ENCODE assay signal across 36 cellular contexts in genomic region chr6:52061481-52061880, GRCh38. TPM values are rescaled to one million over a fixed set of nuclear protein-coding genes. Genes with fewer than 3 reads are reported as not detected.
"Had no signal": no experiment of that assay in that cellular context is flagged by ENCODE, and none has a peak within 500 bp of the region (broad histone marks: within the 10 kb centered on the region; RNA-seq: fewer than 3 reads in every experiment).

No MANE protein-coding gene starts in this region.

- H3K36me3 ChIP-seq: adrenal gland, brain microvascular endothelial cell, breast epithelium had no signal

- H3K4me3 ChIP-seq: adrenal gland, body of pancreas, breast epithelium had no signal

- DNase-seq: activated B cell treated with CpG ODN at 0.5 μM for 24 hours; activated CD4-positive, alpha-beta memory T cell treated with anti-CD3 and anti-CD28 coated beads for 36 hours; activated CD4-positive, alpha-beta T cell treated with anti-CD3 and anti-CD28 coated beads for 4 hours; activated CD4-positive, alpha-beta T cell treated with anti-CD3 and anti-CD28 coated beads, Interleukin-2, amount 10 ng/mL, durations not matched to agents 24 days and 14 days; activated CD4-positive, alpha-beta T cell treated with anti-CD3 and anti-CD28 coated beads, Interleukin-2, amount 50 U/mL, for 1 hour; activated CD4-positive, alpha-beta T cell treated with anti-CD3 and anti-CD28 coated beads, Interleukin-2, amount 50 U/mL, for 4 hours; activated CD4-positive, CD25-positive, alpha-beta regulatory T cell treated with anti-CD3 and anti-CD28 coated beads, Interleukin-2, amount 50 U/mL, for 72 hours; activated CD8-positive, alpha-beta memory T cell treated with anti-CD3 and anti-CD28 coated beads, Interleukin-2, amount 50 U/mL, for 4 hours; activated CD8-positive, alpha-beta T cell treated with anti-CD3 and anti-CD28 coated beads for 36 hours; activated effector memory CD4-positive, alpha-beta T cell treated with anti-CD3 and anti-CD28 coated beads, Interleukin-2, amount 50 U/mL, for 16 hours; activated gamma-delta T cell treated with Interleukin-2 at 50 U/mL for 16 hours; activated naive CD4-positive, alpha-beta T cell; activated naive CD4-positive, alpha-beta T cell treated with anti-CD3 and anti-CD28 coated beads for 36 hours; activated naive CD4-positive, alpha-beta T cell treated with anti-CD3 and anti-CD28 coated beads, Interleukin-2, amount 50 U/mL, for 16 hours; activated naive CD8-positive, alpha-beta T cell treated with anti-CD3 and anti-CD28 coated beads for 36 hours; activated T-cell treated with anti-CD3 and anti-CD28 coated beads for 4 hours; activated T-cell treated with anti-CD3 and anti-CD28 coated beads, Interleukin-2, amount 50 U/mL, for 1 hour; activated T-cell treated with anti-CD3 and anti-CD28 coated beads, Interleukin-2, amount 50 U/mL, for 4 hours; activated T-cell treated with anti-CD3 and anti-CD28 coated beads, Interleukin-2, amount 50 U/mL, for 72 hours; adrenal gland; amniotic stem cell; aorta; body of pancreas; brain microvascular endothelial cell; central memory CD4-positive, alpha-beta T cell; T-helper 1 cell; T-helper 2 cell; T-helper 9 cell had no signal

- ATAC-seq: activated CD8-positive, alpha-beta T cell treated with anti-CD3 and anti-CD28 coated beads for 36 hours; activated naive CD4-positive, alpha-beta T cell treated with anti-CD3 and anti-CD28 coated beads, Interleukin-2, amount 50 U/mL, for 72 hours; activated T-cell treated with anti-CD3 and anti-CD28 coated beads, Interleukin-2, amount 50 U/mL, for 4 hours; activated T-cell treated with anti-CD3 and anti-CD28 coated beads, Interleukin-2, amount 50 U/mL, for 72 hours; activated T-helper 17 cell treated with anti-CD3 and anti-CD28 coated beads, Interleukin-2, amount 50 U/mL, for 72 hours; body of pancreas had no signal

- H3K27me3 ChIP-seq: adrenal gland, body of pancreas, brain microvascular endothelial cell, breast epithelium had no signal

- H3K9me3 ChIP-seq: adrenal gland, body of pancreas, breast epithelium had no signal

- H3K4me1 ChIP-seq: adrenal gland, breast epithelium had no signal

- H3K27ac ChIP-seq: adrenal gland, body of pancreas, brain microvascular endothelial cell, breast epithelium, VCaP had no signal

- FAIRE-seq: astrocyte, TTC549 had no signal

RNA-seq across cellular contexts. Expression of gene PKHD1, which starts 25.9 kb away (rescaled TPM):
- total RNA-seq: activated B cell treated with CpG ODN at 0.5 μM for 24 hours; activated CD4-positive, alpha-beta T cell treated with anti-CD3 and anti-CD28 coated beads, Interleukin-2, amount 10 ng/mL, durations not matched to agents 24 days and 14 days; activated CD8-positive, alpha-beta memory T cell treated with anti-CD3 and anti-CD28 coated beads for 36 hours; activated CD8-positive, alpha-beta T cell treated with anti-CD3 and anti-CD28 coated beads for 36 hours; activated naive CD4-positive, alpha-beta T cell treated with anti-CD3 and anti-CD28 coated beads for 36 hours; activated naive CD4-positive, alpha-beta T cell treated with anti-CD3 and anti-CD28 coated beads, Interleukin-2, amount 50 U/mL, for 72 hours; activated naive CD8-positive, alpha-beta T cell treated with anti-CD3 and anti-CD28 coated beads for 36 hours; activated T-cell treated with anti-CD3 and anti-CD28 coated beads, Interleukin-2, amount 50 U/mL, for 4 hours; activated T-helper 1 cell treated with anti-CD3 and anti-CD28 coated beads, Interleukin-12 subunit alpha, Interleukin-12 subunit beta, Interleukin-2, Interleukin-4 antibody, amounts not matched to agents 30 ng/mL and 10 ng/mL and 1 ng/mL, durations not matched to agents 14 hours and 24 hours and 36 hours had no signal
- polyA plus RNA-seq: aorta had no signal
